17 cellular contexts compared by ENCODE assay signal in the genomic region with DNA sequence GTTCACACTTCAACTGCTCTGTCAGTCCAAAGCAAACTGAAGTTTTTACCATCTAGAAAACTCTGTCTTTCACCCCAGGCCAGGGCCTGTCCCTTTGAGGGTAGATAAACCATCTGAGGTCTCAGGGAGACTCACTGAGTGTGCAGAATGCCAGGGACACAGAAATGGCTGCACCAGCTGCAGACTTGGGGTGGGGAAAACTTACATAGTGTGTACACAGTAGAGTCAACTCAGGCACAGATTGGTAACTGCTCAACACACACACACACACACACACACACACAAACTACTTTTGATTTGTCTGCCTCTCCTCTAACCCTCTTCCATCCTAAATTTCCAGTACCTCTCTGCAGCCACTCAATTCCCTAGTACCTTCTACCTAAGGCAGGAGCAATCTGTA.
DNase-seq lines count a peak whose midpoint lies in the region; ATAC-seq and TF ChIP-seq lines count a peak whose summit lies in the region.
"Had no signal": no experiment of that assay in that cellular context is flagged by ENCODE, and none has a peak within 500 bp of the region (broad histone marks: within the 10 kb centered on the region; RNA-seq: fewer than 3 reads in every experiment).

No MANE protein-coding gene starts in this region.

- peaks cover 23% of the 10 kb centered on the region for H3K4me1 ChIP-seq in foreskin keratinocyte
- H3K4me1 ChIP-seq in mucosa of descending colon (ENCODE audit: low read depth): no peaks in the 10 kb centered on the region
- H3K4me1 ChIP-seq: HAP-1 had no signal

- no peaks in the 10 kb centered on the region for H3K27me3 ChIP-seq in foreskin keratinocyte

- H3K4me3 Mint-ChIP-seq in stimulated activated naive CD8-positive, alpha-beta T cell treated with anti-CD3 and anti-CD28 coated beads, Interleukin-15, amount 100 ng/mL, for 72 hours: no peak overlapping the region
- no peak overlapping the region for H3K4me3 Mint-ChIP-seq in stimulated activated memory B cell treated with anti-CD40 and anti-IgM and Interleukin-4, amounts not matched to agents 10 μg/mL and 1 μg/mL and 100 μg/mL, for 72 hours
- no peak overlapping the region for H3K4me3 Mint-ChIP-seq in activated T-cell treated with anti-CD3 and anti-CD28 coated beads, Interleukin-2, amount 50 U/mL, for 4 hours
- H3K4me3 Mint-ChIP-seq: CD4-positive, alpha-beta memory T cell; GM23338; HFFc6 had no signal

- intact Hi-C loops in mucosa of descending colon (cut with DNase I, micrococcal nuclease): no loop called here

- no peak overlapping the region for H3K27ac Mint-ChIP-seq in stimulated activated naive CD8-positive, alpha-beta T cell treated with anti-CD3 and anti-CD28 coated beads, Interleukin-15, amount 100 ng/mL, for 72 hours
- no peak overlapping the region for H3K27ac Mint-ChIP-seq in stimulated activated memory B cell treated with anti-CD40 and anti-IgM and Interleukin-4, amounts not matched to agents 10 μg/mL and 1 μg/mL and 100 μg/mL, for 72 hours
- H3K27ac Mint-ChIP-seq: CD4-positive, alpha-beta memory T cell; GM23338; HFFc6 had no signal

- H3K9me3 ChIP-seq in mucosa of descending colon: no peaks in the 10 kb centered on the region
- H3K9me3 ChIP-seq: HAP-1 had no signal

- H3K27me3 Mint-ChIP-seq in stimulated activated naive CD8-positive, alpha-beta T cell treated with anti-CD3 and anti-CD28 coated beads, Interleukin-15, amount 100 ng/mL, for 72 hours: no peaks in the 10 kb centered on the region
- no peaks in the 10 kb centered on the region for H3K27me3 Mint-ChIP-seq in stimulated activated memory B cell treated with anti-CD40 and anti-IgM and Interleukin-4, amounts not matched to agents 10 μg/mL and 1 μg/mL and 100 μg/mL, for 72 hours
- H3K27me3 Mint-ChIP-seq in activated T-cell treated with anti-CD3 and anti-CD28 coated beads, Interleukin-2, amount 50 U/mL, for 4 hours (ENCODE audit: low read depth): no peaks in the 10 kb centered on the region
- H3K27me3 Mint-ChIP-seq: CD4-positive, alpha-beta memory T cell had no signal

- H3K4me3 ChIP-seq in mucosa of descending colon: no peak overlapping the region
- H3K4me3 ChIP-seq: GM12878, GM23338, HAP-1 had no signal

- peak overlapping the region; percentile 50 for H3K27ac ChIP-seq in foreskin keratinocyte

- H3K9me3 Mint-ChIP-seq in stimulated activated naive CD8-positive, alpha-beta T cell treated with anti-CD3 and anti-CD28 coated beads, Interleukin-15, amount 100 ng/mL, for 72 hours: no peaks in the 10 kb centered on the region
- H3K9me3 Mint-ChIP-seq in stimulated activated memory B cell treated with anti-CD40 and anti-IgM and Interleukin-4, amounts not matched to agents 10 μg/mL and 1 μg/mL and 100 μg/mL, for 72 hours: peaks cover 3% of the 10 kb centered on the region
- peaks cover 3% of the 10 kb centered on the region for H3K9me3 Mint-ChIP-seq in activated T-cell treated with anti-CD3 and anti-CD28 coated beads, Interleukin-2, amount 50 U/mL, for 4 hours
- H3K9me3 Mint-ChIP-seq: GM23338 had no signal

- H3K4me1 Mint-ChIP-seq in stimulated activated naive CD8-positive, alpha-beta T cell treated with anti-CD3 and anti-CD28 coated beads, Interleukin-15, amount 100 ng/mL, for 72 hours: no peaks in the 10 kb centered on the region
- no peaks in the 10 kb centered on the region for H3K4me1 Mint-ChIP-seq in stimulated activated memory B cell treated with anti-CD40 and anti-IgM and Interleukin-4, amounts not matched to agents 10 μg/mL and 1 μg/mL and 100 μg/mL, for 72 hours
- no peaks in the 10 kb centered on the region for H3K4me1 Mint-ChIP-seq in activated T-cell treated with anti-CD3 and anti-CD28 coated beads, Interleukin-2, amount 50 U/mL, for 4 hours (ENCODE audit: low read depth)
- H3K4me1 Mint-ChIP-seq: CD4-positive, alpha-beta memory T cell; GM23338 had no signal

- H3K36me3 Mint-ChIP-seq in stimulated activated memory B cell treated with anti-CD40 and anti-IgM and Interleukin-4, amounts not matched to agents 10 μg/mL and 1 μg/mL and 100 μg/mL, for 72 hours: no peaks in the 10 kb centered on the region
- no peaks in the 10 kb centered on the region for H3K36me3 Mint-ChIP-seq in activated T-cell treated with anti-CD3 and anti-CD28 coated beads, Interleukin-2, amount 50 U/mL, for 4 hours (ENCODE audit: insufficient read depth)
- H3K36me3 Mint-ChIP-seq: CD4-positive, alpha-beta memory T cell had no signal

- no peaks in the 10 kb centered on the region for H3K36me3 ChIP-seq in mucosa of descending colon (ENCODE audit: low read depth)
- H3K36me3 ChIP-seq: HAP-1 had no signal

- TF ChIP-seq CTCF in foreskin keratinocyte (conservative IDR thresholded peaks at IDR 0.05) (no peak), mucosa of descending colon (IDR thresholded peaks at IDR 0.05) (no peak)

- ATAC-seq in stimulated activated naive CD8-positive, alpha-beta T cell treated with anti-CD3 and anti-CD28 coated beads, Interleukin-15, Interleukin-2, amounts not matched to agents 100 U/mL and 50 U/mL, for 24 hours: peak; percentile 9
- no peak for ATAC-seq in stimulated activated naive CD8-positive, alpha-beta T cell treated with anti-CD3 and anti-CD28 coated beads, Interleukin-15, amount 100 ng/mL, for 72 hours
- ATAC-seq in foreskin keratinocyte (no peak), mucosa of descending colon (peak; percentile 57)
- ATAC-seq in stimulated activated memory B cell treated with anti-CD40 and anti-IgM and Interleukin-4, amounts not matched to agents 10 μg/mL and 1 μg/mL and 100 μg/mL, for 72 hours: peak; percentile 34
- ATAC-seq in activated T-cell treated with anti-CD3 and anti-CD28 coated beads, Interleukin-2, amount 50 U/mL, for 4 hours: no peak
- ATAC-seq: GM12878, GM23338 had no signal

- no peak for DNase-seq in stimulated activated naive CD8-positive, alpha-beta T cell treated with anti-CD3 and anti-CD28 coated beads, Interleukin-15, Interleukin-2, amounts not matched to agents 100 U/mL and 50 U/mL, for 24 hours
- no peak for DNase-seq in stimulated activated naive CD8-positive, alpha-beta T cell treated with anti-CD3 and anti-CD28 coated beads, Interleukin-15, amount 100 ng/mL, for 72 hours
- DNase-seq in foreskin keratinocyte: peak in 1 of 2 donors; percentile 22
- peak in 2 of 3 donors; percentile 14 to 16 for DNase-seq in mucosa of descending colon
- no peak for DNase-seq in activated CD4-positive, alpha-beta T cell treated with anti-CD3 and anti-CD28 coated beads, Interleukin-2, amount 50 U/mL, for 4 hours
- no peak for DNase-seq in iPS-NIHi7 (ENCODE audit: extremely low spot score)
- no peak for DNase-seq in activated T-cell treated with anti-CD3 and anti-CD28 coated beads, Interleukin-2, amount 50 U/mL, for 4 hours
- DNase-seq: C1 segment of cervical spinal cord; CD4-positive, alpha-beta memory T cell; COR-L47; DMS153; DND-41; HFFc6 had no signal

Comparison
In these comparisons a context has a peak if more than half of its experiments do, and no peak if none do; other contexts are left out.
1. ATAC-seq: peak in stimulated activated naive CD8-positive, alpha-beta T cell treated with anti-CD3 and anti-CD28 coated beads, Interleukin-15, Interleukin-2, amounts not matched to agents 100 U/mL and 50 U/mL, for 24 hours (single experiment), mucosa of descending colon (single experiment) and stimulated activated memory B cell treated with anti-CD40 and anti-IgM and Interleukin-4, amounts not matched to agents 10 μg/mL and 1 μg/mL and 100 μg/mL, for 72 hours (single experiment); none in stimulated activated naive CD8-positive, alpha-beta T cell treated with anti-CD3 and anti-CD28 coated beads, Interleukin-15, amount 100 ng/mL, for 72 hours (single experiment), foreskin keratinocyte (single experiment) and activated T-cell treated with anti-CD3 and anti-CD28 coated beads, Interleukin-2, amount 50 U/mL, for 4 hours (0 of 2).
2. DNase-seq: peak in mucosa of descending colon (2 of 3); none in stimulated activated naive CD8-positive, alpha-beta T cell treated with anti-CD3 and anti-CD28 coated beads, Interleukin-15, Interleukin-2, amounts not matched to agents 100 U/mL and 50 U/mL, for 24 hours (single experiment), stimulated activated naive CD8-positive, alpha-beta T cell treated with anti-CD3 and anti-CD28 coated beads, Interleukin-15, amount 100 ng/mL, for 72 hours (0 of 2), activated CD4-positive, alpha-beta T cell treated with anti-CD3 and anti-CD28 coated beads, Interleukin-2, amount 50 U/mL, for 4 hours (0 of 2), iPS-NIHi7 (single experiment) and activated T-cell treated with anti-CD3 and anti-CD28 coated beads, Interleukin-2, amount 50 U/mL, for 4 hours (single experiment).